8 cellular contexts compared by ENCODE assay signal in genomic region chr19:33241530-33242101, GRCh38. TPM values are rescaled to one million over a fixed set of nuclear protein-coding genes. Genes with fewer than 3 reads are reported as not detected.
DNase-seq lines count a peak whose midpoint lies in the region; FAIRE-seq and TF ChIP-seq lines count a peak whose summit lies in the region.

No MANE protein-coding gene starts in this region.

- POLR2A ChIA-PET in A673 (lab: Charles Lee; ENCODE audit: low non-redundant PET), result no interaction called here

- H3K4me1 ChIP-seq in A673 (ENCODE audit: insufficient read depth, low read length, poor library complexity, severe bottlenecking) (no peaks in the 10 kb centered on the region), kidney (ENCODE audit: control insufficient read depth in 1 of 2, insufficient read depth in 1 of 2, low read depth in 1 of 2, low read length in 2 of 2) (no peaks in the 10 kb centered on the region), tibial artery (peaks cover 0 to 13% (median 5%) of the 10 kb centered on the region in 4 donors)

- TF ChIP-seq CTCF in A673 (conservative IDR thresholded peaks at IDR 0.05; ENCODE audit: low read depth, low read length) (peak; percentile 76), kidney (IDR thresholded peaks at IDR 0.05; ENCODE audit: borderline replicate concordance, extremely low read depth, insufficient read depth) (peak; percentile 57), tibial artery (IDR thresholded peaks at IDR 0.05) (peak; percentile 62 to 71)

- H3K9me3 ChIP-seq in A673 (ENCODE audit: low read depth, low read length, poor library complexity, severe bottlenecking) (no peaks in the 10 kb centered on the region), kidney (ENCODE audit: control insufficient read depth in 1 of 2, low read length in 2 of 2) (peaks cover 0 to 7% of the 10 kb centered on the region in 2 donors), tibial artery (peaks cover 0 to 11% (median 6%) of the 10 kb centered on the region in 3 donors)

- CTCF ChIA-PET in A673 (lab: Charles Lee), result interaction anchor here (0.6 to 0.9 kb wide), 5 partner anchors 165 to 536 kb away, joined by 3 to 8 read pairs (median 5); no protein-coding TSS in a partner anchor

- H3K27ac ChIP-seq in A673 (ENCODE audit: low read depth, low read length, poor library complexity, severe bottlenecking), result no peak overlapping the region
- H3K27ac ChIP-seq in kidney (ENCODE audit: low read depth in 2 of 2, low read length in 2 of 2), result no peak overlapping the region
- no peak overlapping the region for H3K27ac ChIP-seq in tibial artery

- FAIRE-seq in kidney (lab: Jason Lieb, UNC), result no peak

- H3K4me3 ChIP-seq in A673 (ENCODE audit: low read depth, low read length, poor library complexity, severe bottlenecking) (no peak overlapping the region), H7 (ENCODE audit: insufficient read depth, low read depth, low read length) (no peak overlapping the region), kidney (ENCODE audit: low read length in 2 of 2) (no peak overlapping the region), tibial artery (no peak overlapping the region)

- no peak overlapping the region for H3K9ac ChIP-seq in kidney (ENCODE audit: low read length in 2 of 2)

- BruUV-seq in A673 (replicated peaks; lab: Mats Ljungman, UMichigan), result no TSS peak

- intact Hi-C loops in A673 (cut with micrococcal nuclease; ENCODE audit: unreplicated experiment) (loop anchor here (2.0 to 5.0 kb wide), 2 partner anchors 165 to 531 kb away; no protein-coding TSS in a partner anchor), kidney (cut with DNase I) (no loop called here), tibial artery (cut with DNase I; ENCODE audit: low total_unique reads) (loop anchor here (2.0 kb wide), 1 partner anchor 165 kb away; no protein-coding TSS in a partner anchor)

- H3K27me3 ChIP-seq in A673 (replicated peaks; ENCODE audit: insufficient read depth, low read depth, low read length, poor library complexity), result no peaks in the 10 kb centered on the region
- no peaks in the 10 kb centered on the region for H3K27me3 ChIP-seq in H7 (ENCODE audit: control insufficient read depth, insufficient read depth, low read length)
- H3K27me3 ChIP-seq in tibial artery, result peaks cover 0 to 29% of the 10 kb centered on the region in 2 donors

- H3K36me3 ChIP-seq in A673 (ENCODE audit: insufficient read depth, low read length, poor library complexity, severe bottlenecking), result no peaks in the 10 kb centered on the region
- H3K36me3 ChIP-seq in H7 (replicated peaks; ENCODE audit: control insufficient read depth, insufficient read depth, low read length), result no peaks in the 10 kb centered on the region
- H3K36me3 ChIP-seq in kidney (ENCODE audit: control insufficient read depth in 1 of 2, insufficient read depth in 2 of 2, low read length in 2 of 2), result no peaks in the 10 kb centered on the region
- H3K36me3 ChIP-seq in tibial artery, result no peaks in the 10 kb centered on the region

- DNase-seq in A673 (ENCODE audit: low spot score) (no peak), H7 (peak; percentile 88), kidney (peak; percentile 73), tibial artery (no peak), SK-N-DZ (ENCODE audit: low spot score) (no peak), DMS153 treated with DMSO at 0.1 percent for 48 hours (lab: John Stamatoyannopoulos, UW; ENCODE audit: unreplicated experiment) (no peak), NCI-H128 (lab: John Stamatoyannopoulos, UW; ENCODE audit: unreplicated experiment) (no peak)
- peak; percentile 36 to 59 for DNase-seq in activated T-cell treated with anti-CD3 and anti-CD28 coated beads, Interleukin-2, amount 50 U/mL, for 48 hours

RNA-seq across cellular contexts. Expression of gene SLC7A10, which starts 16.0 kb away (rescaled TPM):
- total RNA-seq in A673 (2021) (0.17 and 0.28 TPM in 2 replicates), kidney (not detected)
- total RNA-seq in H7 (2014; rRNA removed; shearing (Covaris generic)), result 2.4 and 3.0 TPM in 2 replicates
- polyA plus RNA-seq in kidney (ENCODE audit: insufficient read depth, low read depth, low replicate concordance), result 0.41 TPM
- polyA plus RNA-seq in SK-N-DZ (2014; cell fraction: cytosol; rRNA removed), result not detected in 2 replicates
- 0.52 TPM in 1 of 2 replicates, not detected in the other for polyA plus RNA-seq in SK-N-DZ (2014; cell fraction: nucleus; rRNA removed)

RNA-seq across cellular contexts. Expression of gene LRP3, which starts 47.5 kb away (rescaled TPM):
- total RNA-seq in A673 (2021), result 39.4 and 42.0 TPM in 2 replicates
- 54.8 and 57.7 TPM in 2 replicates for total RNA-seq in H7 (2014; rRNA removed; shearing (Covaris generic))
- total RNA-seq in kidney, result 23.8 TPM
- polyA plus RNA-seq in kidney (ENCODE audit: insufficient read depth, low read depth, low replicate concordance), result 13.9 TPM
- polyA plus RNA-seq in SK-N-DZ (2014; cell fraction: cytosol; rRNA removed), result 80.6 and 90.7 TPM in 2 replicates
- 105 and 139 TPM in 2 replicates for polyA plus RNA-seq in SK-N-DZ (2014; cell fraction: nucleus; rRNA removed)

Comparison
In these comparisons a context has a peak if more than half of its experiments do, and no peak if none do; other contexts are left out.
1. DNase-seq: peak in H7 (single experiment), activated T-cell treated with anti-CD3 and anti-CD28 coated beads, Interleukin-2, amount 50 U/mL, for 48 hours (2 of 2) and kidney (single experiment); none in A673 (single experiment), tibial artery (0 of 2), SK-N-DZ (single experiment), DMS153 treated with DMSO at 0.1 percent for 48 hours (single experiment) and NCI-H128 (single experiment).
2. Peak in every context shown above with its lines, with median percentiles within 50 percentile points of each other: CTCF ChIP-seq.